Comparison of ENCODE assay signal across 1 cellular context in the genomic region with DNA sequence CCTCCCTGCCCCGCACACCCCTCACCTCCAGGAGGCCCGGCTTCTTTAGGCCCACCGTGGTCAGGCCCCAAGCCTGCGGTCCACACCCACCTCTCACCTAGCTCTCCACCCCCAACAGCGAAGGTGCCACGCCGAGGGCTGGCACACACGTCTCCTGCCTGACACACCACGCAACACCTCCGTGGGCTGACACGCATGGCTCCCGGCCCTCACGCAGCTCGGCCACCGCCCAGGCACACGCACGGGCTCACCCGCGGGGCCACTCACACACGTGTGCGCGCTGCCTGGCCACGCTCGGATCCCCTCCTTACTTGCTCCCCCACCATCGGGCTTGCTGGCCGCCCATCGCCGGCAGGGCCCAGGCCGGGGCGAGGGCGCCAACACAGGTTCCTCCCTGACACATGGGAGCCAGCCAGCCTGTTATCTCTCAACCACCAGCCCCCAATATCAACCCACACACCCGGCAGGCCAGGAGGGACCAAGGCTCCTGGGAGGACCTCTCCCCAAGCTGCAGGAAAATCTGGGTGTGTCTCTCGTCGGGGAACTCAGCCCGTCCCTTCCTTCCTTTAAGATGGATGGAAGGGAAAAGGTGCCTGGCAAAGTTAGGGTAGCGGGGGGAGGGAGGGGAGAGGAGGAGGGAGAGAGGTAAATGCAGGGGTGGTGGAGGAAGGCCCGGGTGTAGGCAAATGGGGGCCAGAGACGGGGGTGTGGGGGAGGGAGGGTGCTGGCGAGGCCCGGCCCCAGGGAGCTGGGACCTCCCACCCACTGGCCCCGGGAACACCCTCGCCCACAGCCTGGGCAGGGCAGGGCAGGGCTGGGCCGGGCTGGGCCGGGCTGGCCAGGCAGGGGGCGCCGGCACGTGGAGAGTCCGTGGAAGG.
TF ChIP-seq lines count a peak whose summit lies in the region.

No MANE protein-coding gene starts in this region.

TF ChIP-seq in neural cell, 6 proteins besides CTCF, POLR2A, EP300 and RAD21 (continued from another document):
- TF ChIP-seq EZH2 (IDR thresholded peaks at IDR 0.05; ENCODE audit: borderline replicate concordance, insufficient read depth, low read length, poor library complexity, severe bottlenecking): no peak
- TF ChIP-seq, protein P1, sequence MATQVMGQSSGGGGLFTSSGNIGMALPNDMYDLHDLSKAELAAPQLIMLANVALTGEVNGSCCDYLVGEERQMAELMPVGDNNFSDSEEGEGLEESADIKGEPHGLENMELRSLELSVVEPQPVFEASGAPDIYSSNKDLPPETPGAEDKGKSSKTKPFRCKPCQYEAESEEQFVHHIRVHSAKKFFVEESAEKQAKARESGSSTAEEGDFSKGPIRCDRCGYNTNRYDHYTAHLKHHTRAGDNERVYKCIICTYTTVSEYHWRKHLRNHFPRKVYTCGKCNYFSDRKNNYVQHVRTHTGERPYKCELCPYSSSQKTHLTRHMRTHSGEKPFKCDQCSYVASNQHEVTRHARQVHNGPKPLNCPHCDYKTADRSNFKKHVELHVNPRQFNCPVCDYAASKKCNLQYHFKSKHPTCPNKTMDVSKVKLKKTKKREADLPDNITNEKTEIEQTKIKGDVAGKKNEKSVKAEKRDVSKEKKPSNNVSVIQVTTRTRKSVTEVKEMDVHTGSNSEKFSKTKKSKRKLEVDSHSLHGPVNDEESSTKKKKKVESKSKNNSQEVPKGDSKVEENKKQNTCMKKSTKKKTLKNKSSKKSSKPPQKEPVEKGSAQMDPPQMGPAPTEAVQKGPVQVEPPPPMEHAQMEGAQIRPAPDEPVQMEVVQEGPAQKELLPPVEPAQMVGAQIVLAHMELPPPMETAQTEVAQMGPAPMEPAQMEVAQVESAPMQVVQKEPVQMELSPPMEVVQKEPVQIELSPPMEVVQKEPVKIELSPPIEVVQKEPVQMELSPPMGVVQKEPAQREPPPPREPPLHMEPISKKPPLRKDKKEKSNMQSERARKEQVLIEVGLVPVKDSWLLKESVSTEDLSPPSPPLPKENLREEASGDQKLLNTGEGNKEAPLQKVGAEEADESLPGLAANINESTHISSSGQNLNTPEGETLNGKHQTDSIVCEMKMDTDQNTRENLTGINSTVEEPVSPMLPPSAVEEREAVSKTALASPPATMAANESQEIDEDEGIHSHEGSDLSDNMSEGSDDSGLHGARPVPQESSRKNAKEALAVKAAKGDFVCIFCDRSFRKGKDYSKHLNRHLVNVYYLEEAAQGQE (IDR thresholded peaks at IDR 0.05; ENCODE audit: borderline replicate concordance): no peak
